20 cellular contexts compared by ENCODE assay signal in genomic region chr1:226597616-226598454, GRCh38. TPM values are rescaled to one million over a fixed set of nuclear protein-coding genes. Genes with fewer than 3 reads are reported as not detected.
DNase-seq lines count a peak whose midpoint lies in the region; ATAC-seq and TF ChIP-seq lines count a peak whose summit lies in the region.
"Had no signal": no experiment of that assay in that cellular context is flagged by ENCODE, and none has a peak within 500 bp of the region (broad histone marks: within the 10 kb centered on the region; RNA-seq: fewer than 3 reads in every experiment).

No MANE protein-coding gene starts in this region.

- peaks cover 36% of the 10 kb centered on the region for H3K4me1 Mint-ChIP-seq in nephron progenitor cell
- H3K4me1 Mint-ChIP-seq in stimulated activated effector memory CD8-positive, alpha-beta T cell treated with anti-CD3 and anti-CD28 coated beads, Interleukin-12 subunit alpha, Interleukin-12 subunit beta, amount 100 ng/mL, for 72 hours: no peaks in the 10 kb centered on the region
- H3K4me1 Mint-ChIP-seq in activated T-cell treated with anti-CD3 and anti-CD28 coated beads, Interleukin-2, amount 50 U/mL, for 4 hours (ENCODE audit: low read depth): no peaks in the 10 kb centered on the region
- H3K4me1 Mint-ChIP-seq: CD4-positive, alpha-beta memory T cell had no signal

- ATAC-seq in stimulated activated effector memory CD8-positive, alpha-beta T cell treated with anti-CD3 and anti-CD28 coated beads, Interleukin-12 subunit alpha, Interleukin-12 subunit beta, amount 100 ng/mL, for 72 hours: no peak
- ATAC-seq in activated T-cell treated with anti-CD3 and anti-CD28 coated beads, Interleukin-2, amount 50 U/mL, for 4 hours: no peak
- ATAC-seq in HG03442 (IDR thresholded peaks at IDR 0.05; ENCODE audit: unreplicated experiment): no peak

- no peak overlapping the region for H3K4me3 Mint-ChIP-seq in nephron progenitor cell
- no peak overlapping the region for H3K4me3 Mint-ChIP-seq in stimulated activated effector memory CD8-positive, alpha-beta T cell treated with anti-CD3 and anti-CD28 coated beads, Interleukin-12 subunit alpha, Interleukin-12 subunit beta, amount 100 ng/mL, for 72 hours
- H3K4me3 Mint-ChIP-seq in activated T-cell treated with anti-CD3 and anti-CD28 coated beads, Interleukin-2, amount 50 U/mL, for 4 hours: no peak overlapping the region
- H3K4me3 Mint-ChIP-seq: CD4-positive, alpha-beta memory T cell had no signal

- peaks cover 0 to 19% (median 16%) of the 10 kb centered on the region in 10 experiments; a peak in 19 of 20 replicates for H3K4me1 ChIP-seq in BLaER1 treated with 17β-estradiol and CSF1 and Interleukin-3, amounts not matched to agents 10 nM and 100 nM
- H3K4me1 ChIP-seq: BE2C, Peyer's patch had no signal

- no peak overlapping the region for H3K9ac ChIP-seq in BLaER1 treated with 17β-estradiol and CSF1 and Interleukin-3, amounts not matched to agents 10 nM and 100 nM

- no peaks in the 10 kb centered on the region for H4K20me1 ChIP-seq in BLaER1 treated with 17β-estradiol and CSF1 and Interleukin-3, amounts not matched to agents 10 nM and 100 nM

- no peak for TF ChIP-seq CTCF in nephron progenitor cell (IDR thresholded peaks at IDR 0.05)

- no peaks in the 10 kb centered on the region for H3K27me3 ChIP-seq in BLaER1 treated with 17β-estradiol and CSF1 and Interleukin-3, amounts not matched to agents 10 nM and 100 nM
- H3K27me3 ChIP-seq: BE2C, Peyer's patch, SJCRH30 had no signal

- H3K4me3 ChIP-seq in BLaER1 treated with 17β-estradiol and CSF1 and Interleukin-3, amounts not matched to agents 10 nM and 100 nM: no peak overlapping the region
- H3K4me3 ChIP-seq: Peyer's patch, SJCRH30 had no signal

- DNase-seq in ELF-1 (ENCODE audit: low read depth, low spot score) (peak; percentile 8), nephron progenitor cell (no peak), dedifferentiated amniotic fluid mesenchymal stem cell (ENCODE audit: extremely low spot score) (no peak)
- DNase-seq in stimulated activated effector memory CD8-positive, alpha-beta T cell treated with anti-CD3 and anti-CD28 coated beads, Interleukin-12 subunit alpha, Interleukin-12 subunit beta, amount 100 ng/mL, for 72 hours (ENCODE audit: low spot score in 2 of 2): no peak
- no peak for DNase-seq in activated T-cell treated with anti-CD3 and anti-CD28 coated beads, Interleukin-2, amount 50 U/mL, for 4 hours
- DNase-seq: BE2C; CD4-positive, alpha-beta memory T cell; GDM1; Kasumi-1; NCI-H1694; NCI-H2081; NCI-H2171; NCI-H524 treated with DMSO at 0.1 percent for 48 hours; NCI-H82; SJCRH30 had no signal

- H3K4me2 ChIP-seq in BLaER1 treated with 17β-estradiol and CSF1 and Interleukin-3, amounts not matched to agents 10 nM and 100 nM: peak overlapping the region in 10 of 11 experiments; percentile 2 to 52 (median 30); a peak in 16 of 22 replicates

- H3K27ac Mint-ChIP-seq in nephron progenitor cell: peak overlapping the region; percentile 44
- H3K27ac Mint-ChIP-seq in stimulated activated effector memory CD8-positive, alpha-beta T cell treated with anti-CD3 and anti-CD28 coated beads, Interleukin-12 subunit alpha, Interleukin-12 subunit beta, amount 100 ng/mL, for 72 hours: peak overlapping the region; percentile 71
- H3K27ac Mint-ChIP-seq: CD4-positive, alpha-beta memory T cell had no signal

- H3K36me3 ChIP-seq in BLaER1 treated with 17β-estradiol and CSF1 and Interleukin-3, amounts not matched to agents 10 nM and 100 nM: no peaks in the 10 kb centered on the region
- H3K36me3 ChIP-seq: BE2C, Peyer's patch, SJCRH30 had no signal

- peaks cover 16% of the 10 kb centered on the region for H3K9me3 Mint-ChIP-seq in nephron progenitor cell
- no peaks in the 10 kb centered on the region for H3K9me3 Mint-ChIP-seq in stimulated activated effector memory CD8-positive, alpha-beta T cell treated with anti-CD3 and anti-CD28 coated beads, Interleukin-12 subunit alpha, Interleukin-12 subunit beta, amount 100 ng/mL, for 72 hours
- H3K9me3 Mint-ChIP-seq in activated T-cell treated with anti-CD3 and anti-CD28 coated beads, Interleukin-2, amount 50 U/mL, for 4 hours: no peaks in the 10 kb centered on the region

- no peak overlapping the region for H3K27ac ChIP-seq in BLaER1 treated with 17β-estradiol and CSF1 and Interleukin-3, amounts not matched to agents 10 nM and 100 nM
- H3K27ac ChIP-seq: Peyer's patch, SJCRH30 had no signal

- no peaks in the 10 kb centered on the region for H3K36me3 Mint-ChIP-seq in nephron progenitor cell (ENCODE audit: low read depth)
- no peaks in the 10 kb centered on the region for H3K36me3 Mint-ChIP-seq in stimulated activated effector memory CD8-positive, alpha-beta T cell treated with anti-CD3 and anti-CD28 coated beads, Interleukin-12 subunit alpha, Interleukin-12 subunit beta, amount 100 ng/mL, for 72 hours
- H3K36me3 Mint-ChIP-seq in activated T-cell treated with anti-CD3 and anti-CD28 coated beads, Interleukin-2, amount 50 U/mL, for 4 hours (ENCODE audit: insufficient read depth): no peaks in the 10 kb centered on the region
- H3K36me3 Mint-ChIP-seq: CD4-positive, alpha-beta memory T cell had no signal

- peaks cover 0 to 5% (median 0%) of the 10 kb centered on the region in 11 experiments; a peak in 3 of 22 replicates for H3K9me3 ChIP-seq in BLaER1 treated with 17β-estradiol and CSF1 and Interleukin-3, amounts not matched to agents 10 nM and 100 nM (replicated peaks in 1 of 11)
- H3K9me3 ChIP-seq: BE2C, Peyer's patch had no signal

- peaks cover 23% of the 10 kb centered on the region for H3K27me3 Mint-ChIP-seq in nephron progenitor cell (ENCODE audit: low read depth, poor library complexity)
- peaks cover 16% of the 10 kb centered on the region for H3K27me3 Mint-ChIP-seq in activated T-cell treated with anti-CD3 and anti-CD28 coated beads, Interleukin-2, amount 50 U/mL, for 4 hours (ENCODE audit: low read depth)

RNA-seq across cellular contexts. Expression of gene STUM, which starts 49.3 kb away (rescaled TPM):
- total RNA-seq in activated T-cell treated with anti-CD3 and anti-CD28 coated beads, Interleukin-2, amount 50 U/mL, for 4 hours: not detected
- total RNA-seq: CD4-positive, alpha-beta memory T cell; Daoy; H4 had no signal
